In the genomic region with DNA sequence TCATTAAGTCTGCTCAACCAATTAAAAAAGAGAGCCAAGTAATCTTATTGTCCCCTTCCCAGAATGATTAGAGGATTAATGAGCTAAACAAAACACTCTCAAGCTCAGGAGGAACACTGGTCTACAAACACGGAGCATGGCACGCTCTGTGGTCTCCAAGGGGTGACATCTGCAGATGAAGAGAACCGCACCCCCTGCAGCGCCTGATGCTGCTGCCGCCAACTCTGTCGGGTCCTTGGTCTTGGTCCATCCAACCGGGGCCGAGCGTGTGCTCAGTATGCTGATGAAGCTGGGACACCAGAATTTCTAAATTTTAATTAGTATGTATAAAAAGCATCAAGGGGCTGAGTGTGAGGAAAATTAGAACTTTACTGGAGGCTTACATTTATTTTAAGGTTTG, we compare ENCODE assay signal across 28 cellular contexts.
"Had no signal": no experiment of that assay in that cellular context is flagged by ENCODE, and none has a peak within 500 bp of the region (broad histone marks: within the 10 kb centered on the region; RNA-seq: fewer than 3 reads in every experiment).

No MANE protein-coding gene starts in this region.

- H3K27me3 ChIP-seq: adrenal gland, cardiac muscle cell had no signal

- H3K4me3 ChIP-seq: adrenal gland, cardiac muscle cell had no signal

- H3K9me3 ChIP-seq: adrenal gland had no signal

- H3K4me1 ChIP-seq: adrenal gland had no signal

- H3K36me3 ChIP-seq: adrenal gland, cardiac muscle cell had no signal

- DNase-seq: activated B cell treated with CpG ODN at 0.5 μM for 24 hours; activated CD4-positive, alpha-beta memory T cell treated with anti-CD3 and anti-CD28 coated beads for 36 hours; activated CD4-positive, alpha-beta T cell treated with anti-CD3 and anti-CD28 coated beads for 4 hours; activated CD4-positive, alpha-beta T cell treated with anti-CD3 and anti-CD28 coated beads, Interleukin-2, amount 10 ng/mL, durations not matched to agents 24 days and 14 days; activated CD4-positive, alpha-beta T cell treated with anti-CD3 and anti-CD28 coated beads, Interleukin-2, amount 50 U/mL, for 1 hour; activated CD4-positive, alpha-beta T cell treated with anti-CD3 and anti-CD28 coated beads, Interleukin-2, amount 50 U/mL, for 4 hours; activated CD4-positive, CD25-positive, alpha-beta regulatory T cell treated with anti-CD3 and anti-CD28 coated beads, Interleukin-2, amount 50 U/mL, for 72 hours; activated CD8-positive, alpha-beta memory T cell treated with anti-CD3 and anti-CD28 coated beads, Interleukin-2, amount 50 U/mL, for 4 hours; activated CD8-positive, alpha-beta T cell treated with anti-CD3 and anti-CD28 coated beads for 36 hours; activated effector memory CD4-positive, alpha-beta T cell treated with anti-CD3 and anti-CD28 coated beads, Interleukin-2, amount 50 U/mL, for 16 hours; activated gamma-delta T cell treated with Interleukin-2 at 50 U/mL for 16 hours; activated naive CD4-positive, alpha-beta T cell; activated naive CD4-positive, alpha-beta T cell treated with anti-CD3 and anti-CD28 coated beads for 36 hours; activated naive CD4-positive, alpha-beta T cell treated with anti-CD3 and anti-CD28 coated beads, Interleukin-2, amount 50 U/mL, for 16 hours; activated naive CD8-positive, alpha-beta T cell treated with anti-CD3 and anti-CD28 coated beads for 36 hours; activated T-cell treated with anti-CD3 and anti-CD28 coated beads for 4 hours; activated T-cell treated with anti-CD3 and anti-CD28 coated beads, Interleukin-2, amount 50 U/mL, for 1 hour; activated T-cell treated with anti-CD3 and anti-CD28 coated beads, Interleukin-2, amount 50 U/mL, for 4 hours; activated T-cell treated with anti-CD3 and anti-CD28 coated beads, Interleukin-2, amount 50 U/mL, for 72 hours; adrenal gland; amniotic stem cell; aorta; cerebellar nuclear complex; T-helper 1 cell; T-helper 2 cell; T-helper 9 cell had no signal

- H3K27ac ChIP-seq: adrenal gland, cardiac muscle cell, VCaP had no signal
